1 cellular context compared by ENCODE assay signal in the genomic region with DNA sequence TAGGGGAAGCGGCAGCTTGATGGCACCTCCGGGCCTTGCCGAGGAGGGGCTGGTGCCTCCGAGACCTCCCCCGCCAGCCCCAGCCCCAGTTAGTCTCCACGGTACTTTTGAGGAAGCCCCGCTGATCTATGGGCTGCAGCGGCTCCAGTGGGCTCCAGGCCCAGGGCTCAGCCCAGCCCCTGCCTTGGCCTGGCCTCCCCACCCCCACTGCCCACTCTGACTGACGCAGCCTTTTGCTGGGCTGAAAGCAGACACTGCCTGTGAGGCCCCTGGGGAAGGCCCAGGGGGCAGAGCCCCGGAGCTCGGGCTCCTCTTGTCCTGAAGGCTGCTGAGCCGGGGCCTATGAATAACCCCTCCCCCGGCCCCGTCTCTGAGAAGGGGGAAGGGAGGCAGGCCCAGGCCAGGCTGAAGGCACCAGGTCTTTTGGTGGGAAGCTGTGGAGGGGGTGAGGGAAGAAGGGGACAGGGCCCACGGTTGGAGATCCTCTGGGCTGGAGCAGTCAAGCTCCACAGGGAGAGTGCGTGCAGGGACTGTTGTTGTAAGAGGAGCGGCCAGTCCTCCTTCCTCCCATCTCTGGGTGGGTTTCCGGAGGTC.
TF ChIP-seq lines count a peak whose summit lies in the region.

No MANE protein-coding gene starts in this region.

TF ChIP-seq in HepG2, 621 proteins besides CTCF, POLR2A, EP300 and RAD21 (continued from another document and continues in another):
- peak; percentile 37; the same call in 1 of the 2 replicates for TF ChIP-seq ZNF281 (CRISPR knock-in tag; IDR thresholded peaks at IDR 0.05; ENCODE audit: borderline replicate concordance)
- no peak for TF ChIP-seq ZNF614 (CRISPR knock-in tag; IDR thresholded peaks at IDR 0.05; ENCODE audit: borderline replicate concordance)
- TF ChIP-seq NRL (CRISPR knock-in tag; IDR thresholded peaks at IDR 0.05; ENCODE audit: borderline replicate concordance), result peak; percentile 74; the same call in 1 of the 2 replicates
- peak; percentile 63; the same call in 1 of the 2 replicates for TF ChIP-seq POLR2G (IDR thresholded peaks at IDR 0.05; ENCODE audit: low read depth, low read length)
- TF ChIP-seq, protein P1, sequence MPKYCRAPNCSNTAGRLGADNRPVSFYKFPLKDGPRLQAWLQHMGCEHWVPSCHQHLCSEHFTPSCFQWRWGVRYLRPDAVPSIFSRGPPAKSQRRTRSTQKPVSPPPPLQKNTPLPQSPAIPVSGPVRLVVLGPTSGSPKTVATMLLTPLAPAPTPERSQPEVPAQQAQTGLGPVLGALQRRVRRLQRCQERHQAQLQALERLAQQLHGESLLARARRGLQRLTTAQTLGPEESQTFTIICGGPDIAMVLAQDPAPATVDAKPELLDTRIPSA (CRISPR knock-in tag; IDR thresholded peaks at IDR 0.05; ENCODE audit: borderline replicate concordance), result no peak
- TF ChIP-seq, protein P2, sequence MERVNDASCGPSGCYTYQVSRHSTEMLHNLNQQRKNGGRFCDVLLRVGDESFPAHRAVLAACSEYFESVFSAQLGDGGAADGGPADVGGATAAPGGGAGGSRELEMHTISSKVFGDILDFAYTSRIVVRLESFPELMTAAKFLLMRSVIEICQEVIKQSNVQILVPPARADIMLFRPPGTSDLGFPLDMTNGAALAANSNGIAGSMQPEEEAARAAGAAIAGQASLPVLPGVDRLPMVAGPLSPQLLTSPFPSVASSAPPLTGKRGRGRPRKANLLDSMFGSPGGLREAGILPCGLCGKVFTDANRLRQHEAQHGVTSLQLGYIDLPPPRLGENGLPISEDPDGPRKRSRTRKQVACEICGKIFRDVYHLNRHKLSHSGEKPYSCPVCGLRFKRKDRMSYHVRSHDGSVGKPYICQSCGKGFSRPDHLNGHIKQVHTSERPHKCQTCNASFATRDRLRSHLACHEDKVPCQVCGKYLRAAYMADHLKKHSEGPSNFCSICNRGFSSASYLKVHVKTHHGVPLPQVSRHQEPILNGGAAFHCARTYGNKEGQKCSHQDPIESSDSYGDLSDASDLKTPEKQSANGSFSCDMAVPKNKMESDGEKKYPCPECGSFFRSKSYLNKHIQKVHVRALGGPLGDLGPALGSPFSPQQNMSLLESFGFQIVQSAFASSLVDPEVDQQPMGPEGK (CRISPR knock-in tag; IDR thresholded peaks at IDR 0.05), result peak; percentile 62
- peak; percentile 34; the same call in 1 of the 2 replicates for TF ChIP-seq ZNF556 (CRISPR knock-in tag; IDR thresholded peaks at IDR 0.05; ENCODE audit: borderline replicate concordance)
- TF ChIP-seq ZNF564 (CRISPR knock-in tag; IDR thresholded peaks at IDR 0.05), result no peak
- peak; percentile 84; the same call in 1 of the 2 replicates for TF ChIP-seq HNRNPL (IDR thresholded peaks at IDR 0.05; ENCODE audit: low read depth, low read length)
- TF ChIP-seq PTBP1 (IDR thresholded peaks at IDR 0.05; ENCODE audit: low read depth, low read length, poor library complexity, severe bottlenecking), result no peak
- no peak for TF ChIP-seq NCOA1 (CRISPR knock-in tag; IDR thresholded peaks at IDR 0.05)
- TF ChIP-seq ZNF292 (CRISPR knock-in tag; IDR thresholded peaks at IDR 0.05; ENCODE audit: borderline replicate concordance, low read depth), result peak; percentile 53; the same call in 1 of the 2 replicates
- TF ChIP-seq DNMT1 (CRISPR knock-in tag; IDR thresholded peaks at IDR 0.05), result no peak
- no peak for TF ChIP-seq FOXO1 (CRISPR knock-in tag; IDR thresholded peaks at IDR 0.05)
- TF ChIP-seq, protein P3, sequence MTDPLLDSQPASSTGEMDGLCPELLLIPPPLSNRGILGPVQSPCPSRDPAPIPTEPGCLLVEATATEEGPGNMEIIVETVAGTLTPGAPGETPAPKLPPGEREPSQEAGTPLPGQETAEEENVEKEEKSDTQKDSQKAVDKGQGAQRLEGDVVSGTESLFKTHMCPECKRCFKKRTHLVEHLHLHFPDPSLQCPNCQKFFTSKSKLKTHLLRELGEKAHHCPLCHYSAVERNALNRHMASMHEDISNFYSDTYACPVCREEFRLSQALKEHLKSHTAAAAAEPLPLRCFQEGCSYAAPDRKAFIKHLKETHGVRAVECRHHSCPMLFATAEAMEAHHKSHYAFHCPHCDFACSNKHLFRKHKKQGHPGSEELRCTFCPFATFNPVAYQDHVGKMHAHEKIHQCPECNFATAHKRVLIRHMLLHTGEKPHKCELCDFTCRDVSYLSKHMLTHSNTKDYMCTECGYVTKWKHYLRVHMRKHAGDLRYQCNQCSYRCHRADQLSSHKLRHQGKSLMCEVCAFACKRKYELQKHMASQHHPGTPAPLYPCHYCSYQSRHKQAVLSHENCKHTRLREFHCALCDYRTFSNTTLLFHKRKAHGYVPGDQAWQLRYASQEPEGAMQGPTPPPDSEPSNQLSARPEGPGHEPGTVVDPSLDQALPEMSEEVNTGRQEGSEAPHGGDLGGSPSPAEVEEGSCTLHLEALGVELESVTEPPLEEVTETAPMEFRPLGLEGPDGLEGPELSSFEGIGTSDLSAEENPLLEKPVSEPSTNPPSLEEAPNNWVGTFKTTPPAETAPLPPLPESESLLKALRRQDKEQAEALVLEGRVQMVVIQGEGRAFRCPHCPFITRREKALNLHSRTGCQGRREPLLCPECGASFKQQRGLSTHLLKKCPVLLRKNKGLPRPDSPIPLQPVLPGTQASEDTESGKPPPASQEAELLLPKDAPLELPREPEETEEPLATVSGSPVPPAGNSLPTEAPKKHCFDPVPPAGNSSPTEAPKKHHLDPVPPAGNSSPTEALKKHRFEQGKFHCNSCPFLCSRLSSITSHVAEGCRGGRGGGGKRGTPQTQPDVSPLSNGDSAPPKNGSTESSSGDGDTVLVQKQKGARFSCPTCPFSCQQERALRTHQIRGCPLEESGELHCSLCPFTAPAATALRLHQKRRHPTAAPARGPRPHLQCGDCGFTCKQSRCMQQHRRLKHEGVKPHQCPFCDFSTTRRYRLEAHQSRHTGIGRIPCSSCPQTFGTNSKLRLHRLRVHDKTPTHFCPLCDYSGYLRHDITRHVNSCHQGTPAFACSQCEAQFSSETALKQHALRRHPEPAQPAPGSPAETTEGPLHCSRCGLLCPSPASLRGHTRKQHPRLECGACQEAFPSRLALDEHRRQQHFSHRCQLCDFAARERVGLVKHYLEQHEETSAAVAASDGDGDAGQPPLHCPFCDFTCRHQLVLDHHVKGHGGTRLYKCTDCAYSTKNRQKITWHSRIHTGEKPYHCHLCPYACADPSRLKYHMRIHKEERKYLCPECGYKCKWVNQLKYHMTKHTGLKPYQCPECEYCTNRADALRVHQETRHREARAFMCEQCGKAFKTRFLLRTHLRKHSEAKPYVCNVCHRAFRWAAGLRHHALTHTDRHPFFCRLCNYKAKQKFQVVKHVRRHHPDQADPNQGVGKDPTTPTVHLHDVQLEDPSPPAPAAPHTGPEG (CRISPR knock-in tag; IDR thresholded peaks at IDR 0.05), result no peak
- TF ChIP-seq SNAPC5 (CRISPR knock-in tag; IDR thresholded peaks at IDR 0.05; ENCODE audit: borderline replicate concordance), result no peak
- TF ChIP-seq SRY (CRISPR knock-in tag; IDR thresholded peaks at IDR 0.05), result no peak
- no peak for TF ChIP-seq ATF7-NPFF (CRISPR knock-in tag; IDR thresholded peaks at IDR 0.05; ENCODE audit: low read depth)
- TF ChIP-seq ZNF567 (CRISPR knock-in tag; IDR thresholded peaks at IDR 0.05; ENCODE audit: borderline replicate concordance), result no peak
- no peak for TF ChIP-seq ZNF597 (CRISPR knock-in tag; IDR thresholded peaks at IDR 0.05)
- 0 out of 2 replicates have a peak, but pooled peaks have one; percentile 64 for TF ChIP-seq ZSCAN21 (CRISPR knock-in tag; IDR thresholded peaks at IDR 0.05; ENCODE audit: borderline replicate concordance)
- no peak for TF ChIP-seq MED1 (CRISPR knock-in tag; IDR thresholded peaks at IDR 0.05)
- no peak for TF ChIP-seq MIER2 (CRISPR knock-in tag; IDR thresholded peaks at IDR 0.05)
- TF ChIP-seq SP140L (CRISPR knock-in tag; IDR thresholded peaks at IDR 0.05; ENCODE audit: borderline replicate concordance), result no peak
- TF ChIP-seq PHF21A (CRISPR knock-in tag; IDR thresholded peaks at IDR 0.05), result 0 out of 2 replicates have a peak, but pooled peaks have one; percentile 30
- TF ChIP-seq, protein P4, sequence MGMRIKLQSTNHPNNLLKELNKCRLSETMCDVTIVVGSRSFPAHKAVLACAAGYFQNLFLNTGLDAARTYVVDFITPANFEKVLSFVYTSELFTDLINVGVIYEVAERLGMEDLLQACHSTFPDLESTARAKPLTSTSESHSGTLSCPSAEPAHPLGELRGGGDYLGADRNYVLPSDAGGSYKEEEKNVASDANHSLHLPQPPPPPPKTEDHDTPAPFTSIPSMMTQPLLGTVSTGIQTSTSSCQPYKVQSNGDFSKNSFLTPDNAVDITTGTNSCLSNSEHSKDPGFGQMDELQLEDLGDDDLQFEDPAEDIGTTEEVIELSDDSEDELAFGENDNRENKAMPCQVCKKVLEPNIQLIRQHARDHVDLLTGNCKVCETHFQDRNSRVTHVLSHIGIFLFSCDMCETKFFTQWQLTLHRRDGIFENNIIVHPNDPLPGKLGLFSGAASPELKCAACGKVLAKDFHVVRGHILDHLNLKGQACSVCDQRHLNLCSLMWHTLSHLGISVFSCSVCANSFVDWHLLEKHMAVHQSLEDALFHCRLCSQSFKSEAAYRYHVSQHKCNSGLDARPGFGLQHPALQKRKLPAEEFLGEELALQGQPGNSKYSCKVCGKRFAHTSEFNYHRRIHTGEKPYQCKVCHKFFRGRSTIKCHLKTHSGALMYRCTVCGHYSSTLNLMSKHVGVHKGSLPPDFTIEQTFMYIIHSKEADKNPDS (CRISPR knock-in tag; IDR thresholded peaks at IDR 0.05), result no peak
- TF ChIP-seq, protein P5, sequence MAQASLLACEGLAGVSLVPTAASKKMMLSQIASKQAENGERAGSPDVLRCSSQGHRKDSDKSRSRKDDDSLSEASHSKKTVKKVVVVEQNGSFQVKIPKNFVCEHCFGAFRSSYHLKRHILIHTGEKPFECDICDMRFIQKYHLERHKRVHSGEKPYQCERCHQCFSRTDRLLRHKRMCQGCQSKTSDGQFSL (CRISPR knock-in tag; IDR thresholded peaks at IDR 0.05), result peak; percentile 22
- TF ChIP-seq ZFY (CRISPR knock-in tag; IDR thresholded peaks at IDR 0.05), result peak; percentile 71
- TF ChIP-seq HIC2 (CRISPR knock-in tag; IDR thresholded peaks at IDR 0.05; ENCODE audit: low read depth), result no peak
- peak; percentile 21; the same call in 1 of the 2 replicates for TF ChIP-seq MTA1 (CRISPR knock-in tag; IDR thresholded peaks at IDR 0.05; ENCODE audit: borderline replicate concordance)
- TF ChIP-seq ZNF550 (CRISPR knock-in tag; IDR thresholded peaks at IDR 0.05; ENCODE audit: borderline replicate concordance), result no peak
- TF ChIP-seq, protein P6, sequence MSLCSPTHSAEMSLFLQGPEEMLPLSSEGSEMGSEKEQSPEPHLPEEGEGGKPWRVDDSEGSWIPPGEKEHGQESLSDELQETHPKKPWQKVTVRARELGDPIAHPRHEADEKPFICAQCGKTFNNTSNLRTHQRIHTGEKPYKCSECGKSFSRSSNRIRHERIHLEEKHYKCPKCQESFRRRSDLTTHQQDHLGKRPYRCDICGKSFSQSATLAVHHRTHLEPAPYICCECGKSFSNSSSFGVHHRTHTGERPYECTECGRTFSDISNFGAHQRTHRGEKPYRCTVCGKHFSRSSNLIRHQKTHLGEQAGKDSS (CRISPR knock-in tag; IDR thresholded peaks at IDR 0.05; ENCODE audit: borderline replicate concordance, low read depth), result no peak
- TF ChIP-seq MIXL1 (CRISPR knock-in tag; IDR thresholded peaks at IDR 0.05), result no peak
- TF ChIP-seq ZNF530 (CRISPR knock-in tag; IDR thresholded peaks at IDR 0.05; ENCODE audit: low read depth), result no peak
- no peak for TF ChIP-seq ZNF672 (CRISPR knock-in tag; IDR thresholded peaks at IDR 0.05)
- peak; percentile 66 for TF ChIP-seq ZNF263 (CRISPR knock-in tag; IDR thresholded peaks at IDR 0.05)
